7 cellular contexts compared by ENCODE assay signal in the genomic region with DNA sequence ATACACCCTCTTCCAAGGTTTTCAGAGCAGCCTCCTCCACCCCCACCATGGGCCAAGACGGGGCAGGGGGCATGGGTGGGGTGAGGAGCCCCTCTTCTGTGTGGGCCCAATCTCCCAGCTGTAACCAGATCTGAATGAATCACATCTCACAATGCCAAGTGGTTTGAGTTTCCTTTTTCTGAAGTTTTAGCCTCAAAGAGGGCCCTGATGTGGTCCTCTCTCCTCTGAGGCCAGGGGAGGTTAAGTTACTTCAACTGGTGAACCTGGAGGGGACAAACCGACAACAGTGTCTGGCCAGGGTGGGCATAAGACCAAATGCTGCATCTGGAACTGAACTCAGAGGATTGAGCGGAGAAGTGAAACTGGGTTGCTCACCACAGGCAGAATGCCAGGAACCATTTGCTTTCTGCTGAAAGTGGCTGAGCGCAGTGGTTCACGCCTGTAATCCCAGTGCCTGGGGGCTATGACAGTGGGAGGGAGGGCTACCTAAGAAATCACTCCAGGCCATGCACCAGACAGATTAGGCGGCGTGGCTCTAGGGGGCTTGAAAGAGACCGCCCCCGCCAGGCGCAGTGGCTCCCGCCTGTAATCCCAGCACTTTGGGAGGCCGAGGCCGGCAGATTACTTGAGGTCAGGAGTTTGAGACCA. TPM values are rescaled to one million over a fixed set of nuclear protein-coding genes. Genes with fewer than 3 reads are reported as not detected.
DNase-seq lines count a peak whose midpoint lies in the region; ATAC-seq and TF ChIP-seq lines count a peak whose summit lies in the region.

No MANE protein-coding gene starts in this region.

- peak overlapping the region; percentile 44; the same call in 1 of the 3 replicates for H3K4me3 Mint-ChIP-seq in GM23338

- H3K4me1 Mint-ChIP-seq in GM23338: peaks cover 6% of the 10 kb centered on the region; the same call in 2 of the 3 replicates

- no peak overlapping the region for H3K4me3 ChIP-seq in GM23338

- no peak overlapping the region for H3K27ac ChIP-seq in GM23338 (ENCODE audit: low read depth)

- H3K9me2 ChIP-seq in GM23338 (ENCODE audit: insufficient read depth): no peaks in the 10 kb centered on the region

- peaks cover 24% of the 10 kb centered on the region for H3K27me3 ChIP-seq in GM23338 (ENCODE audit: insufficient read depth)

- H3K36me3 ChIP-seq in GM23338 (ENCODE audit: insufficient read depth): no peaks in the 10 kb centered on the region

- no peak overlapping the region for H2AFZ ChIP-seq in GM23338

- no peak for DNase-seq in GM23338 (ENCODE audit: low spot score)
- DNase-seq in omental fat pad (ENCODE audit: low spot score): peak; percentile 35
- no peak for DNase-seq in effector CD8-positive, alpha-beta T cell (lab: John Stamatoyannopoulos, UW)
- DNase-seq in NCI-H2171 (lab: John Stamatoyannopoulos, UW): no peak
- DNase-seq in retina: no peak

- no peaks in the 10 kb centered on the region for H3K79me2 ChIP-seq in GM23338 (replicated peaks; ENCODE audit: insufficient read depth)

- no peaks in the 10 kb centered on the region for H3F3A ChIP-seq in GM23338 (replicated peaks; ENCODE audit: low read depth)

- H3K27ac Mint-ChIP-seq in GM23338: no peak overlapping the region

- no peaks in the 10 kb centered on the region for H3K4me1 ChIP-seq in GM23338 (ENCODE audit: insufficient read depth)

- no peaks in the 10 kb centered on the region for H3K36me3 Mint-ChIP-seq in GM23338 (ENCODE audit: low read depth)

- H3K27me3 Mint-ChIP-seq in GM23338 (ENCODE audit: insufficient read depth, low read depth, poor library complexity): peaks cover 23% of the 10 kb centered on the region

- H3K4me2 ChIP-seq in GM23338: no peak overlapping the region

- no peaks in the 10 kb centered on the region; the same call in 1 of the 3 replicates for H3K9me3 Mint-ChIP-seq in GM23338

- ATAC-seq in GM23338: no peak
- peak; percentile 61 for ATAC-seq in SK-N-SH treated with all-trans-retinoic acid at 6 μM for 48 hours
- ATAC-seq in esophagus mucosa: peak; percentile 48
- peak; percentile 38 for ATAC-seq in omental fat pad (ENCODE audit: low FRiP score)

- no peaks in the 10 kb centered on the region; the same call in 1 of the 2 replicates for H4K20me1 ChIP-seq in GM23338 (replicated peaks; ENCODE audit: insufficient read depth)

- TF ChIP-seq CTCF in GM23338 (conservative IDR thresholded peaks at IDR 0.05; ENCODE audit: low read depth in 2 of 2): no peak
- TF ChIP-seq CTCF in omental fat pad (IDR thresholded peaks at IDR 0.05): no peak

TF ChIP-seq in GM23338, 12 proteins besides CTCF, POLR2A, EP300 and RAD21:
- TF ChIP-seq, protein P1, sequence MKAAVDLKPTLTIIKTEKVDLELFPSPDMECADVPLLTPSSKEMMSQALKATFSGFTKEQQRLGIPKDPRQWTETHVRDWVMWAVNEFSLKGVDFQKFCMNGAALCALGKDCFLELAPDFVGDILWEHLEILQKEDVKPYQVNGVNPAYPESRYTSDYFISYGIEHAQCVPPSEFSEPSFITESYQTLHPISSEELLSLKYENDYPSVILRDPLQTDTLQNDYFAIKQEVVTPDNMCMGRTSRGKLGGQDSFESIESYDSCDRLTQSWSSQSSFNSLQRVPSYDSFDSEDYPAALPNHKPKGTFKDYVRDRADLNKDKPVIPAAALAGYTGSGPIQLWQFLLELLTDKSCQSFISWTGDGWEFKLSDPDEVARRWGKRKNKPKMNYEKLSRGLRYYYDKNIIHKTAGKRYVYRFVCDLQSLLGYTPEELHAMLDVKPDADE (IDR thresholded peaks at IDR 0.05): no peak
- no peak for TF ChIP-seq POLR2AphosphoS5 (IDR thresholded peaks at IDR 0.05; ENCODE audit: low read depth)
- TF ChIP-seq STAT1 (IDR thresholded peaks at IDR 0.05; ENCODE audit: unreplicated experiment): no peak

TF ChIP-seq in SK-N-SH treated with all-trans-retinoic acid at 6 μM for 48 hours, 23 proteins besides CTCF, POLR2A, EP300 and RAD21:
- TF ChIP-seq, protein P2, sequence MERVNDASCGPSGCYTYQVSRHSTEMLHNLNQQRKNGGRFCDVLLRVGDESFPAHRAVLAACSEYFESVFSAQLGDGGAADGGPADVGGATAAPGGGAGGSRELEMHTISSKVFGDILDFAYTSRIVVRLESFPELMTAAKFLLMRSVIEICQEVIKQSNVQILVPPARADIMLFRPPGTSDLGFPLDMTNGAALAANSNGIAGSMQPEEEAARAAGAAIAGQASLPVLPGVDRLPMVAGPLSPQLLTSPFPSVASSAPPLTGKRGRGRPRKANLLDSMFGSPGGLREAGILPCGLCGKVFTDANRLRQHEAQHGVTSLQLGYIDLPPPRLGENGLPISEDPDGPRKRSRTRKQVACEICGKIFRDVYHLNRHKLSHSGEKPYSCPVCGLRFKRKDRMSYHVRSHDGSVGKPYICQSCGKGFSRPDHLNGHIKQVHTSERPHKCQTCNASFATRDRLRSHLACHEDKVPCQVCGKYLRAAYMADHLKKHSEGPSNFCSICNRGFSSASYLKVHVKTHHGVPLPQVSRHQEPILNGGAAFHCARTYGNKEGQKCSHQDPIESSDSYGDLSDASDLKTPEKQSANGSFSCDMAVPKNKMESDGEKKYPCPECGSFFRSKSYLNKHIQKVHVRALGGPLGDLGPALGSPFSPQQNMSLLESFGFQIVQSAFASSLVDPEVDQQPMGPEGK (CRISPR knock-in tag; IDR thresholded peaks at IDR 0.05; ENCODE audit: borderline replicate concordance): no peak
- TF ChIP-seq ESRRG (CRISPR knock-in tag; IDR thresholded peaks at IDR 0.05) (no peak), ZNF8 (CRISPR knock-in tag; IDR thresholded peaks at IDR 0.05) (no peak), SNAI2 (CRISPR knock-in tag; IDR thresholded peaks at IDR 0.05) (no peak), CSDC2 (CRISPR knock-in tag; IDR thresholded peaks at IDR 0.05) (no peak), ZNF565 (CRISPR knock-in tag; conservative IDR thresholded peaks at IDR 0.05; ENCODE audit: low read depth) (no peak), ZFP30 (CRISPR knock-in tag; IDR thresholded peaks at IDR 0.05) (no peak), GLIS3 (CRISPR knock-in tag; IDR thresholded peaks at IDR 0.05) (no peak), TCF4 (CRISPR knock-in tag; IDR thresholded peaks at IDR 0.05; ENCODE audit: borderline replicate concordance) (no peak), TOX (CRISPR knock-in tag; IDR thresholded peaks at IDR 0.05; ENCODE audit: borderline replicate concordance) (no peak), ISL1 (CRISPR knock-in tag; IDR thresholded peaks at IDR 0.05) (no peak), RARB (CRISPR knock-in tag; IDR thresholded peaks at IDR 0.05) (no peak), ZNF70 (CRISPR knock-in tag; IDR thresholded peaks at IDR 0.05) (no peak), ZFP3 (CRISPR knock-in tag; IDR thresholded peaks at IDR 0.05) (no peak)
- TF ChIP-seq, protein P3, sequence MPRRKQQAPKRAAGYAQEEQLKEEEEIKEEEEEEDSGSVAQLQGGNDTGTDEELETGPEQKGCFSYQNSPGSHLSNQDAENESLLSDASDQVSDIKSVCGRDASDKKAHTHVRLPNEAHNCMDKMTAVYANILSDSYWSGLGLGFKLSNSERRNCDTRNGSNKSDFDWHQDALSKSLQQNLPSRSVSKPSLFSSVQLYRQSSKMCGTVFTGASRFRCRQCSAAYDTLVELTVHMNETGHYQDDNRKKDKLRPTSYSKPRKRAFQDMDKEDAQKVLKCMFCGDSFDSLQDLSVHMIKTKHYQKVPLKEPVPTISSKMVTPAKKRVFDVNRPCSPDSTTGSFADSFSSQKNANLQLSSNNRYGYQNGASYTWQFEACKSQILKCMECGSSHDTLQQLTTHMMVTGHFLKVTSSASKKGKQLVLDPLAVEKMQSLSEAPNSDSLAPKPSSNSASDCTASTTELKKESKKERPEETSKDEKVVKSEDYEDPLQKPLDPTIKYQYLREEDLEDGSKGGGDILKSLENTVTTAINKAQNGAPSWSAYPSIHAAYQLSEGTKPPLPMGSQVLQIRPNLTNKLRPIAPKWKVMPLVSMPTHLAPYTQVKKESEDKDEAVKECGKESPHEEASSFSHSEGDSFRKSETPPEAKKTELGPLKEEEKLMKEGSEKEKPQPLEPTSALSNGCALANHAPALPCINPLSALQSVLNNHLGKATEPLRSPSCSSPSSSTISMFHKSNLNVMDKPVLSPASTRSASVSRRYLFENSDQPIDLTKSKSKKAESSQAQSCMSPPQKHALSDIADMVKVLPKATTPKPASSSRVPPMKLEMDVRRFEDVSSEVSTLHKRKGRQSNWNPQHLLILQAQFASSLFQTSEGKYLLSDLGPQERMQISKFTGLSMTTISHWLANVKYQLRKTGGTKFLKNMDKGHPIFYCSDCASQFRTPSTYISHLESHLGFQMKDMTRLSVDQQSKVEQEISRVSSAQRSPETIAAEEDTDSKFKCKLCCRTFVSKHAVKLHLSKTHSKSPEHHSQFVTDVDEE (CRISPR knock-in tag; IDR thresholded peaks at IDR 0.05): no peak
TF ChIP-seq in SK-N-SH treated with all-trans-retinoic acid at 6 μM for 48 hours: peak in this region for 0.

RNA-seq across cellular contexts. Expression of a gene that starts 15.4 kb away (rescaled TPM):
- not detected in 2 replicates for total RNA-seq in GM23338 (2014; rRNA removed; shearing (Covaris generic))
- polyA plus RNA-seq in GM23338 (2016; fragmentation: Nextera tagmentation; extraction: Ambion mirVana): not detected in 2 replicates
- total RNA-seq in esophagus mucosa (not detected), omental fat pad (not detected)

RNA-seq across cellular contexts. Expression of a gene that starts 30.5 kb away (rescaled TPM):
- total RNA-seq in GM23338 (2014; rRNA removed; shearing (Covaris generic)): 11.1 and 16.5 TPM in 2 replicates
- polyA plus RNA-seq in GM23338 (2016; fragmentation: Nextera tagmentation; extraction: Ambion mirVana): 20.6 and 21.3 TPM in 2 replicates
- 5.8 TPM for total RNA-seq in esophagus mucosa
- total RNA-seq in omental fat pad: 100 to 1,000 TPM in 2 of 4 donors, 10 to 100 TPM in 2; 36.3 to 250 (median 88.0) TPM

RNA-seq across cellular contexts. Expression of a gene that starts 54.3 kb away (rescaled TPM):
- 6.3 and 13.2 TPM in 2 replicates for total RNA-seq in GM23338 (2014; rRNA removed; shearing (Covaris generic))
- polyA plus RNA-seq in GM23338 (2016; fragmentation: Nextera tagmentation; extraction: Ambion mirVana): 14.0 and 15.7 TPM in 2 replicates
- total RNA-seq in esophagus mucosa (22.3 TPM), omental fat pad (10 to 100 TPM; 13.7 to 22.8 (median 15.5) TPM)
